Comparison of ENCODE assay signal across 7 cellular contexts in the genomic region with DNA sequence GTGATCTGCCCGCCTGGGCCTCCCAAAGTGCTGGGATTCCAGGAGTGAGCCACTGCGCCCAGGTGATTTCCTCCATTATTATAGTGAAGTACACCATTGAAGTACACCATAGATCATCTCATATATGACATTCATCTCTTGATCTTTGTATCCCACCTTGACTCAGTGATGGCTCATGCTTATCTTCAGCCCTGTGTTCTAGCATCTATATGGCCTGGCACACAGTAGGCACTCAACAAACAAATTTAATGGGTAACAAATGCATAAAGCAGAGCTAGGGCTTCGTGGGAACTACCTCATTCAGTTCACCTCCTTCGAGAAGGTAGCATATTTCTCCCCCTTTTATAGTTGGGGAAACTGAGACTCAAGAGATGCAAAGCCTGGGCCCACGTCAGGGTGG. TPM values are rescaled to one million over a fixed set of nuclear protein-coding genes. Genes with fewer than 3 reads are reported as not detected.
A peak's percentile ranks its signal among the peaks of the same experiment; 100 is the strongest.
DNase-seq lines count a peak whose midpoint lies in the region; ATAC-seq, FAIRE-seq and TF ChIP-seq lines count a peak whose summit lies in the region.
"Had no signal": no experiment of that assay in that cellular context is flagged by ENCODE, and none has a peak within 500 bp of the region (broad histone marks: within the 10 kb centered on the region; RNA-seq: fewer than 3 reads in every experiment).

No MANE protein-coding gene starts in this region.

- H3K27me3 ChIP-seq in HUES6 (ENCODE audit: control insufficient read depth, insufficient read depth, low read length) (peaks cover 20% of the 10 kb centered on the region), bronchial epithelial cell (ENCODE audit: control insufficient read depth, insufficient read depth, low read length) (no peaks in the 10 kb centered on the region), prostate gland (replicated peaks; ENCODE audit: insufficient read depth) (no peaks in the 10 kb centered on the region)

- DNase-seq in bronchial epithelial cell (ENCODE audit: low read depth) (no peak), prostate gland (ENCODE audit: low spot score) (no peak), AG08396 (ENCODE audit: low spot score) (no peak), COLO668 (lab: John Stamatoyannopoulos, UW; ENCODE audit: unreplicated experiment) (no peak)
- DNase-seq: stimulated activated CD4-positive, alpha-beta T cell treated with anti-CD3 and anti-CD28 coated beads, Interleukin-4, amount 100 ng/mL, for 24 hours had no signal

- ATAC-seq in GM18909 (IDR thresholded peaks at IDR 0.05; ENCODE audit: poor library complexity, unreplicated experiment), result no peak

- H3K4me1 ChIP-seq in HUES6 (ENCODE audit: control insufficient read depth, insufficient read depth, low read length) (peaks cover 21% of the 10 kb centered on the region), prostate gland (replicated peaks) (peaks cover 11% of the 10 kb centered on the region)

- no peak for FAIRE-seq in bronchial epithelial cell (lab: Jason Lieb, UNC)

- intact Hi-C loops in prostate gland (cut with DNase I), result loop anchor here (10.0 kb wide), 1 partner anchor 141 kb away; a partner anchor contains a TSS

- TF ChIP-seq CTCF in bronchial epithelial cell (IDR thresholded peaks at IDR 0.05; ENCODE audit: insufficient read depth, low read length, severe bottlenecking) (no peak), prostate gland (IDR thresholded peaks at IDR 0.05) (no peak)

- 72% methylated on average over 5 of the region's 5 CpGs for WGBS in prostate gland

- H3K27ac ChIP-seq in HUES6 (ENCODE audit: low read depth, low read length), result no peak overlapping the region
- no peak overlapping the region for H3K27ac ChIP-seq in prostate gland

- H3K36me3 ChIP-seq in HUES6 (ENCODE audit: control insufficient read depth, insufficient read depth, low read length), result no peaks in the 10 kb centered on the region
- H3K36me3 ChIP-seq in bronchial epithelial cell (ENCODE audit: control insufficient read depth, insufficient read depth, low read length), result peaks cover 2% of the 10 kb centered on the region
- no peaks in the 10 kb centered on the region for H3K36me3 ChIP-seq in prostate gland

- H3K9me3 ChIP-seq in HUES6 (ENCODE audit: control insufficient read depth, insufficient read depth, low read depth, low read length) (no peaks in the 10 kb centered on the region), prostate gland (no peaks in the 10 kb centered on the region)

- TF ChIP-seq POLR2A in prostate gland (IDR thresholded peaks at IDR 0.05), result no peak

- H3K9ac ChIP-seq in HUES6 (ENCODE audit: low read length), result peak overlapping the region; percentile 9

- H3K4me3 ChIP-seq in HUES6 (ENCODE audit: low read depth, low read length), result peak overlapping the region; percentile 76
- peak overlapping the region; percentile 63 for H3K4me3 ChIP-seq in bronchial epithelial cell (ENCODE audit: low read depth, low read length)
- peak overlapping the region; percentile 67 to 85 for H3K4me3 ChIP-seq in prostate gland

RNA-seq across cellular contexts. Expression of a gene that starts 1.0 kb away (rescaled TPM):
- 12.8 and 15.5 TPM in 2 replicates for total RNA-seq in bronchial epithelial cell
- total RNA-seq in prostate gland, result 10 to 100 TPM; 20.6 to 29.1 TPM

RNA-seq across cellular contexts. Expression of a gene that starts 1.0 kb away (rescaled TPM):
- total RNA-seq in bronchial epithelial cell (0.26 and 0.79 TPM in 2 replicates), prostate gland (10 to 100 TPM in 1 of 2 donors, 1 to 10 TPM in 1; 10.0 to 18.3 TPM)

RNA-seq across cellular contexts. Expression of a gene that starts 4.8 kb away (rescaled TPM):
- total RNA-seq in bronchial epithelial cell, result 2.6 and 4.4 TPM in 2 replicates
- 10 to 100 TPM in 1 of 2 donors, 1 to 10 TPM in 1; 3.4 to 13.7 TPM for total RNA-seq in prostate gland

RNA-seq across cellular contexts. Expression of a gene that starts 5.5 kb away (rescaled TPM):
- total RNA-seq in bronchial epithelial cell, result 8.4 and 11.0 TPM in 2 replicates
- 10 to 100 TPM; 17.1 to 45.4 TPM for total RNA-seq in prostate gland

RNA-seq across cellular contexts. Expression of a gene that starts 20.7 kb away (rescaled TPM):
- total RNA-seq in bronchial epithelial cell, result not detected in 2 replicates
- 1 to 10 TPM; 4.8 to 5.1 TPM for total RNA-seq in prostate gland
